18 cellular contexts compared by ENCODE assay signal in genomic region chr17:30472238-30472890, GRCh38. TPM values are rescaled to one million over a fixed set of nuclear protein-coding genes. Genes with fewer than 3 reads are reported as not detected.
DNase-seq lines count a peak whose midpoint lies in the region; ATAC-seq, FAIRE-seq and TF ChIP-seq lines count a peak whose summit lies in the region.
"Had no signal": no experiment of that assay in that cellular context is flagged by ENCODE, and none has a peak within 500 bp of the region (broad histone marks: within the 10 kb centered on the region; RNA-seq: fewer than 3 reads in every experiment).

No MANE protein-coding gene starts in this region.

- 44% methylated on average over 10 of the region's 10 CpGs for WGBS in suprapubic skin

- H3K36me3 ChIP-seq in astrocyte (ENCODE audit: insufficient read depth, low read length) = no peaks in the 10 kb centered on the region
- no peaks in the 10 kb centered on the region for H3K36me3 ChIP-seq in suprapubic skin
- H3K36me3 ChIP-seq in colonic mucosa = no peaks in the 10 kb centered on the region
- H3K36me3 ChIP-seq: upper lobe of left lung had no signal

- H3K9ac ChIP-seq in astrocyte (ENCODE audit: low read length) (no peak overlapping the region), colonic mucosa (ENCODE audit: low read depth in 2 of 2, low read length in 2 of 2) (no peak overlapping the region)

- H3K4me3 Mint-ChIP-seq in astrocyte (ENCODE audit: unreplicated experiment) = no peak overlapping the region
- H3K4me3 Mint-ChIP-seq: natural killer cell treated with Interleukin-12 subunit alpha and Interleukin-12 subunit beta and Interleukin-15 and Interleukin-18, amount 100 ng/mL, for 72 hours; T-helper 2 cell treated with Interferon-gamma antibody and Interleukin-4, amounts not matched to agents 5 μg/mL and 100 μg/mL, for 36 hours had no signal

- H3K27ac ChIP-seq in astrocyte (ENCODE audit: low read depth, low read length) (no peak overlapping the region), suprapubic skin (no peak overlapping the region), colonic mucosa (no peak overlapping the region)
- H3K27ac ChIP-seq: upper lobe of left lung had no signal

- H3K4me1 Mint-ChIP-seq in astrocyte (ENCODE audit: low read depth, unreplicated experiment) = peaks cover 2% of the 10 kb centered on the region

- no peaks in the 10 kb centered on the region for H4K20me1 ChIP-seq in astrocyte (ENCODE audit: insufficient read depth, low read length)

- H3K9me3 Mint-ChIP-seq in astrocyte (ENCODE audit: unreplicated experiment) = no peaks in the 10 kb centered on the region
- H3K9me3 Mint-ChIP-seq: natural killer cell treated with Interleukin-12 subunit alpha and Interleukin-12 subunit beta and Interleukin-15 and Interleukin-18, amount 100 ng/mL, for 72 hours; T-helper 2 cell treated with Interferon-gamma antibody and Interleukin-4, amounts not matched to agents 5 μg/mL and 100 μg/mL, for 36 hours had no signal

- H3K4me3 ChIP-seq in astrocyte (ENCODE audit: insufficient read depth, low read depth, low read length) (no peak overlapping the region), suprapubic skin (peak overlapping the region; percentile 22), colonic mucosa (no peak overlapping the region)
- H3K4me3 ChIP-seq: upper lobe of left lung had no signal

- intact Hi-C loops in colonic mucosa (cut with DNase I) = loop anchor here (10.0 kb wide), 1 partner anchor 128 kb away; no protein-coding TSS in a partner anchor

- no peaks in the 10 kb centered on the region for H3K27me3 ChIP-seq in astrocyte (ENCODE audit: insufficient read depth, low read length)
- no peaks in the 10 kb centered on the region for H3K27me3 ChIP-seq in suprapubic skin
- H3K27me3 ChIP-seq in colonic mucosa = no peaks in the 10 kb centered on the region
- H3K27me3 ChIP-seq: upper lobe of left lung had no signal

- peaks cover 2% of the 10 kb centered on the region for H3K79me2 ChIP-seq in astrocyte (ENCODE audit: insufficient read depth, low read length)

- H3K27ac Mint-ChIP-seq in astrocyte (ENCODE audit: unreplicated experiment) = no peak overlapping the region
- H3K27ac Mint-ChIP-seq: natural killer cell treated with Interleukin-12 subunit alpha and Interleukin-12 subunit beta and Interleukin-15 and Interleukin-18, amount 100 ng/mL, for 72 hours; T-helper 2 cell treated with Interferon-gamma antibody and Interleukin-4, amounts not matched to agents 5 μg/mL and 100 μg/mL, for 36 hours had no signal

- ATAC-seq in HG03571 (IDR thresholded peaks at IDR 0.05; ENCODE audit: unreplicated experiment) = no peak
- ATAC-seq: natural killer cell treated with Interleukin-12 subunit alpha and Interleukin-12 subunit beta and Interleukin-15 and Interleukin-18, amount 100 ng/mL, for 72 hours had no signal

- TF ChIP-seq POLR2A in suprapubic skin (IDR thresholded peaks at IDR 0.05) = no peak

- H3K9me3 ChIP-seq in astrocyte (ENCODE audit: insufficient read depth, low read depth, low read length) (no peaks in the 10 kb centered on the region), suprapubic skin (no peaks in the 10 kb centered on the region), colonic mucosa (no peaks in the 10 kb centered on the region)
- H3K9me3 ChIP-seq: upper lobe of left lung had no signal

- peak overlapping the region; percentile 11 for H3K4me2 ChIP-seq in astrocyte (ENCODE audit: low read length)

- no peaks in the 10 kb centered on the region for H3K36me3 Mint-ChIP-seq in astrocyte (ENCODE audit: low read depth, unreplicated experiment)

- FAIRE-seq in astrocyte (lab: Jason Lieb, UNC) = no peak
- FAIRE-seq: endometrium had no signal

- peak; percentile 20 for DNase-seq in NCI-H1436 (lab: John Stamatoyannopoulos, UW)
- DNase-seq in NCI-H1436 treated with DMSO at 0.1 percent for 48 hours (lab: John Stamatoyannopoulos, UW) = no peak
- DNase-seq in astrocyte (ENCODE audit: low read depth) = no peak
- DNase-seq in fibroblast of peridontal ligament (ENCODE audit: extremely low read depth) = peak; percentile 37
- no peak for DNase-seq in suprapubic skin (ENCODE audit: low spot score in 2 of 2)
- DNase-seq in occipital lobe (lab: John Stamatoyannopoulos, UW) = no peak
- DNase-seq in colonic mucosa = no peak
- DNase-seq: activated CD8-positive, alpha-beta memory T cell treated with anti-CD3 and anti-CD28 coated beads for 24 hours; C1 segment of cervical spinal cord; NCI-H1694 treated with DMSO at 0.1 percent for 48 hours; retina; SIG-M5; stimulated activated naive CD4-positive, alpha-beta T cell; upper lobe of left lung had no signal

- TF ChIP-seq EP300 in suprapubic skin (IDR thresholded peaks at IDR 0.05) = no peak

- no peaks in the 10 kb centered on the region for H3K27me3 Mint-ChIP-seq in astrocyte (ENCODE audit: low read depth, unreplicated experiment)
- H3K27me3 Mint-ChIP-seq: natural killer cell treated with Interleukin-12 subunit alpha and Interleukin-12 subunit beta and Interleukin-15 and Interleukin-18, amount 100 ng/mL, for 72 hours had no signal

- H2AFZ ChIP-seq in astrocyte (ENCODE audit: low read depth, low read length) = no peak overlapping the region

- H3K4me1 ChIP-seq in astrocyte (ENCODE audit: insufficient read depth, low read length) = peaks cover 4% of the 10 kb centered on the region
- H3K4me1 ChIP-seq in suprapubic skin = peaks cover 7% of the 10 kb centered on the region
- no peaks in the 10 kb centered on the region for H3K4me1 ChIP-seq in colonic mucosa

- no peak for TF ChIP-seq CTCF in astrocyte (IDR thresholded peaks at IDR 0.05; ENCODE audit: insufficient read depth, low read depth, low read length)
- no peak for TF ChIP-seq CTCF in suprapubic skin (IDR thresholded peaks at IDR 0.05)
- TF ChIP-seq CTCF in colonic mucosa (IDR thresholded peaks at IDR 0.05) = no peak

RNA-seq across cellular contexts. Expression of gene GOSR1, which starts 4.8 kb away (rescaled TPM):
- total RNA-seq in astrocyte (48.0 and 49.3 TPM in 2 replicates), suprapubic skin (10 to 100 TPM; 24.0 to 54.2 (median 47.6) TPM), occipital lobe (27.9 TPM), colonic mucosa (10 to 100 TPM; 48.7 to 53.9 TPM)

Comparison
In these comparisons a context has a peak if more than half of its experiments do, and no peak if none do; other contexts are left out.
1. DNase-seq: peak in NCI-H1436 (single experiment) and fibroblast of peridontal ligament (single experiment); none in NCI-H1436 treated with DMSO at 0.1 percent for 48 hours (single experiment), astrocyte (single experiment), suprapubic skin (0 of 2), occipital lobe (single experiment) and colonic mucosa (single experiment).